In genomic region chr10:89171996-89172395, GRCh38 we compare ENCODE assay signal across 21 cellular contexts. TPM values are rescaled to one million over a fixed set of nuclear protein-coding genes. Genes with fewer than 3 reads are reported as not detected.
DNase-seq lines count a peak whose midpoint lies in the region; ATAC-seq and TF ChIP-seq lines count a peak whose summit lies in the region.
"Had no signal": no experiment of that assay in that cellular context is flagged by ENCODE, and none has a peak within 500 bp of the region (broad histone marks: within the 10 kb centered on the region; RNA-seq: fewer than 3 reads in every experiment).

No MANE protein-coding gene starts in this region.

- H3K4me1 Mint-ChIP-seq in HFFc6 (ENCODE audit: low read depth) (peaks cover 28% of the 10 kb centered on the region), glutamatergic neuron (ENCODE audit: low read depth, unreplicated experiment) (peaks cover 9% of the 10 kb centered on the region)
- peaks cover 2% of the 10 kb centered on the region for H3K4me1 Mint-ChIP-seq in activated CD4-positive, alpha-beta T cell treated with anti-CD3 and anti-CD28 coated beads, Interleukin-2, amount 10 ng/mL, durations not matched to agents 24 days and 14 days

- no peak for TF ChIP-seq CTCF in HFFc6 (IDR thresholded peaks at IDR 0.05)
- TF ChIP-seq CTCF in glutamatergic neuron (IDR thresholded peaks at IDR 0.05; ENCODE audit: partially characterized antibody, unreplicated experiment): no peak

- H3K27ac Mint-ChIP-seq in HFFc6 (peak overlapping the region; percentile 78), glutamatergic neuron (ENCODE audit: unreplicated experiment) (peak overlapping the region; percentile 15)
- H3K27ac Mint-ChIP-seq in activated CD4-positive, alpha-beta T cell treated with anti-CD3 and anti-CD28 coated beads, Interleukin-2, amount 10 ng/mL, durations not matched to agents 24 days and 14 days: no peak overlapping the region
- H3K27ac Mint-ChIP-seq: activated naive CD8-positive, alpha-beta T cell treated with anti-CD3 and anti-CD28 coated beads, Interleukin-2, amount 50 U/mL, for 24 hours; activated T-cell treated with anti-CD3 and anti-CD28 coated beads, Interleukin-2, amount 50 U/mL, for 24 hours; T-helper 1 cell treated with Interleukin-12 subunit alpha and Interleukin-12 subunit beta and Interleukin-4 antibody, amounts not matched to agents 30 μg/mL and 1 μg/mL, for 36 hours had no signal

- H3K9me3 Mint-ChIP-seq in HFFc6 (no peaks in the 10 kb centered on the region), glutamatergic neuron (ENCODE audit: unreplicated experiment) (no peaks in the 10 kb centered on the region)
- peaks cover 5% of the 10 kb centered on the region for H3K9me3 Mint-ChIP-seq in activated CD4-positive, alpha-beta T cell treated with anti-CD3 and anti-CD28 coated beads, Interleukin-2, amount 10 ng/mL, durations not matched to agents 24 days and 14 days
- H3K9me3 Mint-ChIP-seq: activated naive CD8-positive, alpha-beta T cell treated with anti-CD3 and anti-CD28 coated beads, Interleukin-2, amount 50 U/mL, for 24 hours; activated T-cell treated with anti-CD3 and anti-CD28 coated beads, Interleukin-2, amount 50 U/mL, for 24 hours; T-helper 1 cell treated with Interleukin-12 subunit alpha and Interleukin-12 subunit beta and Interleukin-4 antibody, amounts not matched to agents 30 μg/mL and 1 μg/mL, for 36 hours had no signal

- no peak for ATAC-seq in HG03280 (IDR thresholded peaks at IDR 0.05; ENCODE audit: unreplicated experiment)
- ATAC-seq: activated naive CD8-positive, alpha-beta T cell treated with anti-CD3 and anti-CD28 coated beads, Interleukin-2, amount 50 U/mL, for 24 hours had no signal

- DNase-seq in AG20443 (ENCODE audit: low spot score) (peak; percentile 37), HFFc6 (peak; percentile 57), dedifferentiated amniotic fluid mesenchymal stem cell (ENCODE audit: extremely low spot score) (peak; percentile 38), glutamatergic neuron (no peak), superior temporal gyrus (ENCODE audit: extremely low spot score) (no peak), Ammon's horn (ENCODE audit: low spot score) (no peak)
- DNase-seq in activated CD4-positive, alpha-beta T cell treated with anti-CD3 and anti-CD28 coated beads, Interleukin-2, amount 10 ng/mL, durations not matched to agents 24 days and 14 days: no peak
- DNase-seq: ACHN; activated CD8-positive, alpha-beta memory T cell treated with anti-CD3 and anti-CD28 coated beads for 24 hours; activated gamma-delta T cell treated with Interleukin-2 at 50 U/mL for 16 hours; activated naive CD8-positive, alpha-beta T cell treated with anti-CD3 and anti-CD28 coated beads, Interleukin-2, amount 50 U/mL, for 24 hours; activated T-cell treated with anti-CD3 and anti-CD28 coated beads, Interleukin-2, amount 50 U/mL, for 24 hours; DND-41; effector CD8-positive, alpha-beta T cell; MV-4-11; NCI-H187; RPMI8226; upper lobe of left lung had no signal

- no peaks in the 10 kb centered on the region for H3K36me3 Mint-ChIP-seq in HFFc6 (ENCODE audit: low read depth)
- H3K36me3 Mint-ChIP-seq in glutamatergic neuron (ENCODE audit: unreplicated experiment): no peaks in the 10 kb centered on the region
- no peaks in the 10 kb centered on the region for H3K36me3 Mint-ChIP-seq in activated CD4-positive, alpha-beta T cell treated with anti-CD3 and anti-CD28 coated beads, Interleukin-2, amount 10 ng/mL, durations not matched to agents 24 days and 14 days (ENCODE audit: low read depth)
- H3K36me3 Mint-ChIP-seq: brain had no signal

- intact Hi-C loops in activated CD4-positive, alpha-beta T cell treated with anti-CD3 and anti-CD28 coated beads, Interleukin-2, amount 10 ng/mL, durations not matched to agents 24 days and 14 days (cut with micrococcal nuclease): no loop called here

- H3K27me3 Mint-ChIP-seq in HFFc6 (ENCODE audit: insufficient read depth) (no peaks in the 10 kb centered on the region; the same call in none of the 2 replicates), glutamatergic neuron (ENCODE audit: unreplicated experiment) (no peaks in the 10 kb centered on the region)
- H3K27me3 Mint-ChIP-seq in activated CD4-positive, alpha-beta T cell treated with anti-CD3 and anti-CD28 coated beads, Interleukin-2, amount 10 ng/mL, durations not matched to agents 24 days and 14 days: peaks cover 51% of the 10 kb centered on the region
- H3K27me3 Mint-ChIP-seq: brain had no signal

- H3K4me3 Mint-ChIP-seq in HFFc6 (no peak overlapping the region), glutamatergic neuron (ENCODE audit: unreplicated experiment) (no peak overlapping the region)
- no peak overlapping the region for H3K4me3 Mint-ChIP-seq in activated CD4-positive, alpha-beta T cell treated with anti-CD3 and anti-CD28 coated beads, Interleukin-2, amount 10 ng/mL, durations not matched to agents 24 days and 14 days
- H3K4me3 Mint-ChIP-seq: activated naive CD8-positive, alpha-beta T cell treated with anti-CD3 and anti-CD28 coated beads, Interleukin-2, amount 50 U/mL, for 24 hours; activated T-cell treated with anti-CD3 and anti-CD28 coated beads, Interleukin-2, amount 50 U/mL, for 24 hours; brain; T-helper 1 cell treated with Interleukin-12 subunit alpha and Interleukin-12 subunit beta and Interleukin-4 antibody, amounts not matched to agents 30 μg/mL and 1 μg/mL, for 36 hours had no signal

RNA-seq across cellular contexts. Expression of gene CH25H, which starts 35.1 kb away (rescaled TPM):
- under 1 TPM in 5 of 6 experiments, not detected in 1; 0.09 to 0.18 (median 0.12) TPM for total RNA-seq in HFFc6 (2021; fragmentation: NEBNext Ultra II Directional; extraction: Animal tissue kit (Norgen Biotek cat#: 25700))
- total RNA-seq in glutamatergic neuron (ENCODE audit: unreplicated experiment): 0.25 TPM
- not detected in 2 replicates for total RNA-seq in activated CD4-positive, alpha-beta T cell treated with anti-CD3 and anti-CD28 coated beads, Interleukin-2, amount 10 ng/mL, durations not matched to agents 24 days and 14 days

Comparison
In these comparisons a context has a peak if more than half of its experiments do, and no peak if none do; other contexts are left out.
1. DNase-seq: peak in AG20443 (single experiment), HFFc6 (single experiment) and dedifferentiated amniotic fluid mesenchymal stem cell (single experiment); none in glutamatergic neuron (single experiment), activated CD4-positive, alpha-beta T cell treated with anti-CD3 and anti-CD28 coated beads, Interleukin-2, amount 10 ng/mL, durations not matched to agents 24 days and 14 days (single experiment), superior temporal gyrus (single experiment) and Ammon's horn (single experiment).